Comparison of ENCODE assay signal across 8 cellular contexts in the genomic region with DNA sequence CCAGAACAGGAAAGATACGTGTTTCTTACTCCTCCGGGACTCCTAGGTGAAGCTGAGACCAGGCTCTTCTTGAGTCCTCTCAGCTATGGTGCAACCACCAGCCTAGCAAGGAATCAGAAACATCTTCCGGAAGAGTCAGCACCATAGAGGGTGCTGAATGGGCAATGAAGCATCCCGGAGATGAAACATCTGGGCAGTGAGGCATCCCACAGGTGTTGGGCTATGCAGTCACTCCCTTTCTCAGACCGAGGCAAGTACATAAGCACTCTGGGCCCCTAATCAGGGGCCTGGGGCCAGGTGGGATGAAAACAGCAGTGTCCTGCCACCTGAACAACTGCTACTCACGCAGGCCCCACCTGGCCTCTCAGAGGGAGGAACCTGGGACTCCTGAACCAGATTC. TPM values are rescaled to one million over a fixed set of nuclear protein-coding genes. Genes with fewer than 3 reads are reported as not detected.
DNase-seq lines count a peak whose midpoint lies in the region; ATAC-seq and TF ChIP-seq lines count a peak whose summit lies in the region.

No MANE protein-coding gene starts in this region.

- H3K4me2 ChIP-seq in Karpas-422 (ENCODE audit: low read depth, low read length, poor library complexity, severe bottlenecking) (peak overlapping the region; percentile 86), neuronal stem cell (ENCODE audit: insufficient read depth, low read length, poor library complexity, severe bottlenecking) (peak overlapping the region; percentile 66)

- H2BK12ac ChIP-seq in neuronal stem cell (ENCODE audit: low read length): no peak overlapping the region

- H2AFZ ChIP-seq in Karpas-422 (ENCODE audit: low read length) (no peak overlapping the region), neuronal stem cell (ENCODE audit: low read length) (no peak overlapping the region)

- H4K8ac ChIP-seq in neuronal stem cell (ENCODE audit: low read depth, low read length): no peak overlapping the region

- no peak overlapping the region for H2BK120ac ChIP-seq in neuronal stem cell (ENCODE audit: low read depth, low read length)

- peaks cover 77% of the 10 kb centered on the region for H3K79me2 ChIP-seq in Karpas-422 (ENCODE audit: low read length)

- H3K27me3 ChIP-seq in CD4-positive, alpha-beta T cell (ENCODE audit: control insufficient read depth, insufficient read depth, low read length): no peaks in the 10 kb centered on the region
- no peaks in the 10 kb centered on the region for H3K27me3 ChIP-seq in Karpas-422 (ENCODE audit: low read length)
- H3K27me3 ChIP-seq in endocrine pancreas (ENCODE audit: control insufficient read depth, insufficient read depth, low read length): no peaks in the 10 kb centered on the region
- H3K27me3 ChIP-seq in neuronal stem cell (ENCODE audit: control insufficient read depth in 3 of 3, insufficient read depth in 3 of 3, low read depth in 1 of 3, low read length in 3 of 3): no peaks in the 10 kb centered on the region

- no CpG with 5 or more reads among the region's 6 CpGs for WGBS in neuronal stem cell (ENCODE audit: extremely low coverage in 2 of 2, insufficient read length in 2 of 2, insufficient replicate concordance in 1 of 2), 2 donors

- H3K4me1 Mint-ChIP-seq in CD4-positive, alpha-beta T cell (ENCODE audit: low read depth): peaks cover 52% of the 10 kb centered on the region

- no peak overlapping the region for H3K27ac ChIP-seq in CD4-positive, alpha-beta T cell (ENCODE audit: low read depth, low read length)
- peak overlapping the region; percentile 98 for H3K27ac ChIP-seq in Karpas-422 (ENCODE audit: low read length)
- no peak overlapping the region for H3K27ac ChIP-seq in neuronal stem cell (replicated peaks; ENCODE audit: low read length)

- no peak overlapping the region for H3K4ac ChIP-seq in neuronal stem cell (ENCODE audit: low read length)

- peak overlapping the region; percentile 95 for H3K4me3 Mint-ChIP-seq in CD4-positive, alpha-beta T cell

- CTCF ChIA-PET in CD4-positive, alpha-beta T cell (lab: Charles Lee): interaction anchor here (1.4 to 3.6 kb wide), 5 partner anchors 16 to 71 kb away, joined by 5 to 40 read pairs (median 11); partner anchors contain the start of genes DUSP28 and RNPEPL1

- H3K9ac ChIP-seq in Karpas-422 (ENCODE audit: low read length): peak overlapping the region; percentile 93
- peak overlapping the region; percentile 96 for H3K9ac ChIP-seq in endocrine pancreas (ENCODE audit: control insufficient read depth, insufficient read depth, low read length)
- H3K9ac ChIP-seq in neuronal stem cell (ENCODE audit: low read depth, low read length, poor library complexity): no peak overlapping the region

- TF ChIP-seq CTCF in CD4-positive, alpha-beta T cell (IDR thresholded peaks at IDR 0.05): no peak

- H3K79me1 ChIP-seq in neuronal stem cell (ENCODE audit: low read depth, low read length): peaks cover 33% of the 10 kb centered on the region

- H3K4me1 ChIP-seq in Karpas-422 (ENCODE audit: low read length): peaks cover 71% of the 10 kb centered on the region
- H3K4me1 ChIP-seq in endocrine pancreas (ENCODE audit: control insufficient read depth, insufficient read depth, low read length): no peaks in the 10 kb centered on the region
- peaks cover 15 to 21% of the 10 kb centered on the region in 2 donors for H3K4me1 ChIP-seq in neuronal stem cell (ENCODE audit: control insufficient read depth in 2 of 2, insufficient read depth in 1 of 2, low read depth in 1 of 2, low read length in 2 of 2)

- no peak overlapping the region for H2BK5ac ChIP-seq in neuronal stem cell (ENCODE audit: low read length)

- no peak overlapping the region for H2BK15ac ChIP-seq in neuronal stem cell (ENCODE audit: low read length)

- ATAC-seq in CD4-positive, alpha-beta T cell (ENCODE audit: poor library complexity): no peak
- ATAC-seq in GM21526 (IDR thresholded peaks at IDR 0.05; ENCODE audit: low FRiP score, unreplicated experiment): peak; percentile 34
- ATAC-seq in esophagus mucosa: no peak

- no peak overlapping the region for H3K23ac ChIP-seq in neuronal stem cell (ENCODE audit: low read depth, low read length, poor library complexity)

- no peak overlapping the region for H3K14ac ChIP-seq in neuronal stem cell (ENCODE audit: low read length)

- H3K4me3 ChIP-seq in Karpas-422 (ENCODE audit: low read length): peak overlapping the region; percentile 83
- H3K4me3 ChIP-seq in endocrine pancreas (ENCODE audit: control insufficient read depth, insufficient read depth, low read length): peak overlapping the region; percentile 55
- peak overlapping the region in 1 of 2 donors; percentile 90 for H3K4me3 ChIP-seq in neuronal stem cell (ENCODE audit: low read length in 2 of 2)

- peaks cover 44% of the 10 kb centered on the region for H3K36me3 Mint-ChIP-seq in CD4-positive, alpha-beta T cell (ENCODE audit: low read depth)

- DNase-seq in CD4-positive, alpha-beta T cell: no peak
- DNase-seq in Karpas-422 (peak; percentile 89), neuronal stem cell (ENCODE audit: low spot score) (no peak), NCI-H526 (lab: John Stamatoyannopoulos, UW) (no peak), cerebellum (ENCODE audit: low spot score) (no peak)

- H3K18ac ChIP-seq in neuronal stem cell (ENCODE audit: low read length): no peak overlapping the region

- no peak overlapping the region for H4K91ac ChIP-seq in neuronal stem cell (ENCODE audit: low read depth, low read length, poor library complexity)

- no peaks in the 10 kb centered on the region; the same call in 1 of the 2 replicates for H3K36me3 ChIP-seq in Karpas-422 (ENCODE audit: insufficient read depth, low read length)
- peaks cover 1% of the 10 kb centered on the region for H3K36me3 ChIP-seq in endocrine pancreas (ENCODE audit: control insufficient read depth, insufficient read depth, low read length)
- peaks cover under 1 to 33% of the 10 kb centered on the region in 2 donors for H3K36me3 ChIP-seq in neuronal stem cell (replicated peaks in 1 of 2; ENCODE audit: control insufficient read depth in 2 of 2, insufficient read depth in 2 of 2, low read length in 2 of 2)

- peak overlapping the region; percentile 90 for H3K27ac Mint-ChIP-seq in CD4-positive, alpha-beta T cell

- no peaks in the 10 kb centered on the region for H3K9me3 Mint-ChIP-seq in CD4-positive, alpha-beta T cell

- H3K9me3 ChIP-seq in CD4-positive, alpha-beta T cell (ENCODE audit: control insufficient read depth, low read length): no peaks in the 10 kb centered on the region
- H3K9me3 ChIP-seq in Karpas-422 (ENCODE audit: low read length) (no peaks in the 10 kb centered on the region), endocrine pancreas (ENCODE audit: control insufficient read depth, low read length) (no peaks in the 10 kb centered on the region), neuronal stem cell (replicated peaks in 1 of 2; ENCODE audit: control insufficient read depth in 2 of 2, insufficient read depth in 1 of 2, low read depth in 1 of 2, low read length in 2 of 2) (peaks cover 0 to 4% of the 10 kb centered on the region in 2 donors)

- peaks cover 26% of the 10 kb centered on the region; the same call in 1 of the 2 replicates for H4K20me1 ChIP-seq in Karpas-422 (ENCODE audit: insufficient read depth, low read depth, low read length)

- intact Hi-C loops in CD4-positive, alpha-beta T cell (cut with DNase I, micrococcal nuclease): loop anchor here in 1 of 2 experiments (1.0 to 10.0 kb wide), 9 partner anchors 16 to 1102 kb away; partner anchors contain the start of genes ATG4B, DTYMK, GPC1 and MTERF4

- POLR2A ChIA-PET in CD4-positive, alpha-beta T cell (lab: Charles Lee): interaction anchor here (2.5 to 6.1 kb wide), 4 partner anchors 8 to 37 kb away, joined by 16 to 224 read pairs (median 70); partner anchors contain the start of genes DUSP28 and RNPEPL1

- H3K27me3 Mint-ChIP-seq in CD4-positive, alpha-beta T cell: no peaks in the 10 kb centered on the region

- H3K9me2 ChIP-seq in Karpas-422 (replicated peaks; ENCODE audit: insufficient read depth, low read length): no peaks in the 10 kb centered on the region

- no peak overlapping the region for H2AK5ac ChIP-seq in neuronal stem cell (ENCODE audit: low read depth, low read length)

RNA-seq across cellular contexts. Expression of gene CAPN10, which starts 1.4 kb away (rescaled TPM):
- total RNA-seq in CD4-positive, alpha-beta T cell: 10 to 100 TPM; 40.6 to 42.1 TPM
- total RNA-seq in Karpas-422 (2014; rRNA removed; shearing (Covaris generic); ENCODE audit: low replicate concordance): 22.9 and 44.0 TPM in 2 replicates
- 24.5 TPM for polyA plus RNA-seq in neuronal stem cell (2013, experiment 1 of 2)
- 23.9 TPM for polyA plus RNA-seq in neuronal stem cell (2013, experiment 2 of 2)
- total RNA-seq in esophagus mucosa (10.5 TPM), cerebellum (31.2 TPM)

RNA-seq across cellular contexts. Expression of gene RNPEPL1, which starts 16.8 kb away (rescaled TPM):
- 10 to 100 TPM; 73.0 to 78.8 TPM for total RNA-seq in CD4-positive, alpha-beta T cell
- 28.4 and 44.0 TPM in 2 replicates for total RNA-seq in Karpas-422 (2014; rRNA removed; shearing (Covaris generic); ENCODE audit: low replicate concordance)
- 15.2 TPM for polyA plus RNA-seq in neuronal stem cell (2013, experiment 1 of 2)
- polyA plus RNA-seq in neuronal stem cell (2013, experiment 2 of 2): 15.3 TPM
- 44.6 TPM for total RNA-seq in esophagus mucosa
- 5.4 TPM for total RNA-seq in cerebellum

RNA-seq across cellular contexts. Expression of gene DUSP28, which starts 24.9 kb away (rescaled TPM):
- total RNA-seq in CD4-positive, alpha-beta T cell: 10 to 100 TPM; 18.3 to 18.9 TPM
- total RNA-seq in Karpas-422 (2014; rRNA removed; shearing (Covaris generic); ENCODE audit: low replicate concordance): 8.1 and 9.3 TPM in 2 replicates
- polyA plus RNA-seq in neuronal stem cell (2013, experiment 1 of 2): 3.8 TPM
- polyA plus RNA-seq in neuronal stem cell (2013, experiment 2 of 2): 3.2 TPM
- total RNA-seq in esophagus mucosa: 3.7 TPM
- 3.1 TPM for total RNA-seq in cerebellum

RNA-seq across cellular contexts. Expression of gene ANKMY1, which starts 27.3 kb away (rescaled TPM):
- total RNA-seq in CD4-positive, alpha-beta T cell: 10 to 100 TPM; 25.7 to 26.2 TPM
- 25.7 and 30.8 TPM in 2 replicates for total RNA-seq in Karpas-422 (2014; rRNA removed; shearing (Covaris generic); ENCODE audit: low replicate concordance)
- polyA plus RNA-seq in neuronal stem cell (2013, experiment 1 of 2): 4.1 TPM
- 4.3 TPM for polyA plus RNA-seq in neuronal stem cell (2013, experiment 2 of 2)
- total RNA-seq in esophagus mucosa (8.9 TPM), cerebellum (13.2 TPM)

RNA-seq across cellular contexts. Expression of gene GPR35, which starts 40.2 kb away (rescaled TPM):
- total RNA-seq in CD4-positive, alpha-beta T cell: 1 to 10 TPM; 7.1 to 7.2 TPM
- 1.1 and 1.9 TPM in 2 replicates for total RNA-seq in Karpas-422 (2014; rRNA removed; shearing (Covaris generic); ENCODE audit: low replicate concordance)
- 0.92 TPM for polyA plus RNA-seq in neuronal stem cell (2013, experiment 1 of 2)
- 0.96 TPM for polyA plus RNA-seq in neuronal stem cell (2013, experiment 2 of 2)
- 0.24 TPM for total RNA-seq in esophagus mucosa
- total RNA-seq in cerebellum: 2.4 TPM
